In the genomic region with DNA sequence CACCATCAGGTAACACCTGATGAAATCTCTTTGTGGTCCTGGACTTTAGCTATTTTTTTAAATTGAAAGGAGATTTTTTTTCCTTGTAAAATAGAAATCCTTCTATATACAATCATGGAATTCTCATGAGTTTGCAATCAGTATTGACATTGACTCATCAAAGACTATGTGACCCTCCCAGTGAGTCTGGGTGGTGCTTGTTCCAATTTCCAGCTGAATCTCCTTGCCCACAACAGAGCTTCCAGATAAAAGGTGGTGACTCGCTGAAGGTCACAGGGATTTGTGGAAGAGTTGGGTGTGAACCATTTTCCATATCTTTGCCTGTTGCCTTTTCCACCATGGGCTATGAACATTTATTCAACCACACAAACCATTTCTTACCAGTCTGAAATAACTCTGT, we compare ENCODE assay signal across 20 cellular contexts.
"Had no signal": no experiment of that assay in that cellular context is flagged by ENCODE, and none has a peak within 500 bp of the region (broad histone marks: within the 10 kb centered on the region; RNA-seq: fewer than 3 reads in every experiment).

No MANE protein-coding gene starts in this region.

- H3K4me1 ChIP-seq: SJCRH30 had no signal

- H3K27me3 ChIP-seq: MG63 had no signal

- H3K27ac ChIP-seq: RWPE1, SJCRH30 had no signal

- H3K4me3 ChIP-seq: MG63, SJCRH30 had no signal

- H3K9me3 ChIP-seq: MG63, SJCRH30 had no signal

- DNase-seq: KBM-7, MG63, NCI-H1092, NCI-H1436, NCI-H187, NCI-H2081 treated with DMSO at 0.1 percent for 48 hours, NCI-H2171, NCI-H226, NCI-H446, NCI-H510A, NCI-H524 treated with DMSO at 0.1 percent for 48 hours, NCI-H69, NCI-H774, PC-3, SHP77 treated with DMSO at 0.1 percent for 48 hours, SJCRH30 had no signal

- H3K36me3 ChIP-seq: MG63, SJCRH30 had no signal

- ATAC-seq: Panc1, PC-3, Right ventricle myocardium inferior, SK-N-SH treated with all-trans-retinoic acid at 6 μM for 48 hours had no signal
